Comparison of ENCODE assay signal across 12 cellular contexts in the genomic region with DNA sequence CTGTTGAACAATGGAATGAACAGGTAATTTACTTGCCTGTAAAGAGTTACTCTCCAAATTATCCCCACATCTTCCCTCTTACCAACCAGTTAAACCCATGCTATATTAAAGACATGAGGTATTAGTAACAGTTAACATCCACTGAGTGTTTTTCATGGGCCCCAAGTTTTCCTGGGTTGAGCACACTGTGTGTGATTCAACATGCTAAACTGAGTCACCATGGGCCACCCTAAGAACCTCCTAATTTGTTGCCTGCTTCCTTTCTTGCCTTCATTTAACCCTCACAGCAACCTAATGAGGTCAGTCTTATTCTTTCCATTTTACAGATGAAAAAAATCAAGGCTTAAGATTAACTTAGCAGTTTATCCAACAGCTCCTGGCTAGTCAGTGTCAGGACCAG.
"Had no signal": no experiment of that assay in that cellular context is flagged by ENCODE, and none has a peak within 500 bp of the region (broad histone marks: within the 10 kb centered on the region; RNA-seq: fewer than 3 reads in every experiment).

No MANE protein-coding gene starts in this region.

- DNase-seq: activated CD4-positive, alpha-beta memory T cell treated with anti-CD3 and anti-CD28 coated beads for 36 hours; activated T-cell treated with anti-CD3 and anti-CD28 coated beads, Interleukin-2, amount 50 U/mL, for 4 hours; midbrain; naive B cell; pancreas; Right ventricle myocardium superior; stimulated activated naive B cell treated with anti-CD40 and anti-IgM and Interleukin-4, amounts not matched to agents 10 μg/mL and 1 μg/mL and 100 μg/mL, for 72 hours had no signal

- H3K9me3 Mint-ChIP-seq: activated CD4-positive, alpha-beta memory T cell treated with anti-CD3 and anti-CD28 coated beads for 36 hours; activated T-cell treated with anti-CD3 and anti-CD28 coated beads, Interleukin-2, amount 50 U/mL, for 4 hours; central memory CD8-positive, alpha-beta T cell; naive B cell; type B pancreatic cell had no signal

- H3K9me3 ChIP-seq: pancreas had no signal

- H3K27ac Mint-ChIP-seq: activated CD4-positive, alpha-beta memory T cell treated with anti-CD3 and anti-CD28 coated beads for 36 hours; stimulated activated naive B cell treated with anti-CD40 and anti-IgM and Interleukin-4, amounts not matched to agents 10 μg/mL and 1 μg/mL and 100 μg/mL, for 72 hours; type B pancreatic cell had no signal

- H3K27me3 Mint-ChIP-seq: type B pancreatic cell had no signal

- H3K27ac ChIP-seq: pancreas had no signal

- H3K36me3 Mint-ChIP-seq: activated CD4-positive, alpha-beta memory T cell treated with anti-CD3 and anti-CD28 coated beads for 36 hours; naive B cell; stimulated activated naive B cell treated with anti-CD40 and anti-IgM and Interleukin-4, amounts not matched to agents 10 μg/mL and 1 μg/mL and 100 μg/mL, for 72 hours; type B pancreatic cell had no signal

- H3K36me3 ChIP-seq: pancreas had no signal

- H3K4me3 ChIP-seq: lung, pancreas, smooth muscle cell had no signal

- ATAC-seq: activated T-cell treated with anti-CD3 and anti-CD28 coated beads, Interleukin-2, amount 50 U/mL, for 4 hours; SK-N-SH treated with all-trans-retinoic acid at 6 μM for 48 hours; stimulated activated naive B cell treated with anti-CD40 and anti-IgM and Interleukin-4, amounts not matched to agents 10 μg/mL and 1 μg/mL and 100 μg/mL, for 72 hours had no signal

- H3K4me3 Mint-ChIP-seq: activated CD4-positive, alpha-beta memory T cell treated with anti-CD3 and anti-CD28 coated beads for 36 hours; activated T-cell treated with anti-CD3 and anti-CD28 coated beads, Interleukin-2, amount 50 U/mL, for 4 hours; central memory CD8-positive, alpha-beta T cell; stimulated activated naive B cell treated with anti-CD40 and anti-IgM and Interleukin-4, amounts not matched to agents 10 μg/mL and 1 μg/mL and 100 μg/mL, for 72 hours; type B pancreatic cell had no signal

- H3K4me1 Mint-ChIP-seq: central memory CD8-positive, alpha-beta T cell; naive B cell; stimulated activated naive B cell treated with anti-CD40 and anti-IgM and Interleukin-4, amounts not matched to agents 10 μg/mL and 1 μg/mL and 100 μg/mL, for 72 hours had no signal

- H3K4me1 ChIP-seq: pancreas had no signal

- H3K27me3 ChIP-seq: pancreas had no signal
